ENCODE assay signal across 9 cellular contexts in the genomic region with DNA sequence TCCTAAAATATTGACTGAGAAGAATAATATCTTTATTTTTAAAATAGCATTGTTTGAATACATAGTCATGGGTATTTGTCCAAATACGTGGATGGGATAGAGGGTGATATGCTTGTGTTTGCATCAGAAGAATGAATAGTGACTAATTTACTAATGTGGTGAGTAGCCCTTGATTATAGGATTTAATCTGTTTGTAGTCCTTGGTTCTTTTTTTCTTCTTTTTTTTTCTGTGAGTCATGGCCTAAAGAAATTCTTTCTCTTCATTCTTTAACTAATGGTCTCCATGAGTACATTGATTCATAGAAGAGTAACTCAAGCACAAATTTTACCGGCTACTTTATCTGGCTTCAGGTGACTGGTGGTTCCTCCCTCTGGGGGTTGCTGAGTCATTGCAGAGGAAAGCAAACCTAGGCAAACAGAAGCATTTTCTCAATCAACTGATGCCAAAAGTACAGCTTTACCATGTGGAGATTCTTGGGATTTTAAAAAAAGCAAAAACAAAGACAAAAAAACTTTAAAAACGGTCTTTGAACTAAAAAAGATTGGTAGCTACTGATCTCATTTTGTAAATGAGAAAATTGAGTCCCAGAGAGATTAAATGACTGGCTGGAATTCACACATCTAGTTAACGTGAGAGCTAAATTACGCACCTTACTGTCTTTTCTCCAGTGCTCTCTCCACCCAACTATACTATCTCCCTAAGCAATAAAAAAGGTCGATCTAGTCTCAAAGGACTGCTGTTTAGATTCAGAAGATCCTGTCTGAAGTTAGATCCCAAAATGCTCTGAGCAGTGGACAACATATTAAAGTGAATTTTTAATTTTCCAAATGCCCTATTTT. TPM values are rescaled to one million over a fixed set of nuclear protein-coding genes. Genes with fewer than 3 reads are reported as not detected.
DNase-seq lines count a peak whose midpoint lies in the region; ATAC-seq, FAIRE-seq and TF ChIP-seq lines count a peak whose summit lies in the region.
"Had no signal": no experiment of that assay in that cellular context is flagged by ENCODE, and none has a peak within 500 bp of the region (broad histone marks: within the 10 kb centered on the region; RNA-seq: fewer than 3 reads in every experiment).

No MANE protein-coding gene starts in this region.

- H3K4me1 ChIP-seq in GM23338 (ENCODE audit: insufficient read depth) (peaks cover 5% of the 10 kb centered on the region), NT2/D1 (ENCODE audit: insufficient read depth, insufficient read length) (no peaks in the 10 kb centered on the region), pancreas (peaks cover 0 to 6% (median 3%) of the 10 kb centered on the region in 3 donors)

- H3K27me3 Mint-ChIP-seq in GM23338 (ENCODE audit: insufficient read depth, low read depth, poor library complexity), result no peaks in the 10 kb centered on the region
- H3K27me3 Mint-ChIP-seq in endothelial cell (ENCODE audit: unreplicated experiment), result no peaks in the 10 kb centered on the region
- H3K27me3 Mint-ChIP-seq: activated CD4-positive, alpha-beta T cell treated with anti-CD3 and anti-CD28 coated beads for 36 hours had no signal

- DNase-seq in GM23338 (ENCODE audit: low spot score) (peak; percentile 55), NT2/D1 (ENCODE audit: low read depth, low spot score) (peak; percentile 11), epithelial cell of proximal tubule (ENCODE audit: low read depth) (peak; percentile 98), pancreas (peak in 1 of 6 donors; percentile 21), endothelial cell (ENCODE audit: low spot score) (no peak)
- no peak for DNase-seq in activated effector memory CD4-positive, alpha-beta T cell treated with anti-CD3 and anti-CD28 coated beads, Interleukin-2, amount 50 U/mL, for 16 hours
- DNase-seq: activated CD4-positive, alpha-beta T cell treated with anti-CD3 and anti-CD28 coated beads for 36 hours; midbrain had no signal

- 40 to 41% methylated on average over 6 of the region's 6 CpGs for WGBS in pancreas, 2 donors

- TF ChIP-seq CTCF in GM23338 (conservative IDR thresholded peaks at IDR 0.05; ENCODE audit: low read depth in 2 of 2) (no peak), epithelial cell of proximal tubule (conservative IDR thresholded peaks at IDR 0.05; ENCODE audit: low read depth, low read length) (no peak), pancreas (IDR thresholded peaks at IDR 0.05) (no peak), endothelial cell (IDR thresholded peaks at IDR 0.05; ENCODE audit: unreplicated experiment) (no peak)

- H3K4me3 ChIP-seq in GM23338, result no peak overlapping the region
- no peak overlapping the region for H3K4me3 ChIP-seq in NT2/D1 (ENCODE audit: insufficient read length, low read depth)
- H3K4me3 ChIP-seq in epithelial cell of proximal tubule (ENCODE audit: low read depth, low read length), result no peak overlapping the region
- no peak overlapping the region for H3K4me3 ChIP-seq in pancreas

- peak overlapping the region; percentile 45; the same call in 1 of the 2 replicates for H2AFZ ChIP-seq in GM23338

- intact Hi-C loops in pancreas (cut with DNase I), result no loop called here

- H3K36me3 ChIP-seq in GM23338 (ENCODE audit: insufficient read depth) (no peaks in the 10 kb centered on the region), NT2/D1 (ENCODE audit: insufficient read depth, insufficient read length, low read length) (no peaks in the 10 kb centered on the region), pancreas (no peaks in the 10 kb centered on the region)

- no peak overlapping the region for H3K4me2 ChIP-seq in GM23338

- H3F3A ChIP-seq in GM23338 (replicated peaks; ENCODE audit: low read depth), result no peaks in the 10 kb centered on the region

- H3K27ac Mint-ChIP-seq in GM23338, result peak overlapping the region; percentile 99
- no peak overlapping the region for H3K27ac Mint-ChIP-seq in endothelial cell (ENCODE audit: unreplicated experiment)
- H3K27ac Mint-ChIP-seq: activated CD4-positive, alpha-beta T cell treated with anti-CD3 and anti-CD28 coated beads for 36 hours had no signal

- H3K27me3 ChIP-seq in GM23338 (ENCODE audit: insufficient read depth), result no peaks in the 10 kb centered on the region
- no peaks in the 10 kb centered on the region for H3K27me3 ChIP-seq in NT2/D1 (ENCODE audit: insufficient read depth, insufficient read length)
- H3K27me3 ChIP-seq in pancreas, result no peaks in the 10 kb centered on the region

- H3K27ac ChIP-seq in GM23338 (ENCODE audit: low read depth) (peak overlapping the region; percentile 3; the same call in 1 of the 2 replicates), pancreas (no peak overlapping the region)

- H3K9me2 ChIP-seq in GM23338 (ENCODE audit: insufficient read depth), result no peaks in the 10 kb centered on the region

- H3K9me3 Mint-ChIP-seq in GM23338 (no peaks in the 10 kb centered on the region), endothelial cell (ENCODE audit: unreplicated experiment) (no peaks in the 10 kb centered on the region)

- ATAC-seq in GM23338 (peak; percentile 78), pancreas (peak in 3 of 4 donors; percentile 56 to 80 (median 72)), GM21528 (IDR thresholded peaks at IDR 0.05; ENCODE audit: low FRiP score, unreplicated experiment) (no peak)
- ATAC-seq: activated CD4-positive, alpha-beta T cell treated with anti-CD3 and anti-CD28 coated beads for 36 hours had no signal

- H3K4me1 Mint-ChIP-seq in GM23338 (peaks cover 14% of the 10 kb centered on the region; the same call in 2 of the 3 replicates), endothelial cell (ENCODE audit: unreplicated experiment) (no peaks in the 10 kb centered on the region)

- H3K9me3 ChIP-seq in NT2/D1 (ENCODE audit: insufficient read depth, low read length) (no peaks in the 10 kb centered on the region), pancreas (no peaks in the 10 kb centered on the region)

- no peaks in the 10 kb centered on the region for H3K79me2 ChIP-seq in GM23338 (replicated peaks; ENCODE audit: insufficient read depth)

- FAIRE-seq in pancreas (lab: Jason Lieb, UNC), result no peak

- H3K9ac ChIP-seq in NT2/D1 (ENCODE audit: insufficient read length, low read depth), result no peak overlapping the region

- no peaks in the 10 kb centered on the region for H4K20me1 ChIP-seq in GM23338 (replicated peaks; ENCODE audit: insufficient read depth)

- H3K4me3 Mint-ChIP-seq in GM23338 (no peak overlapping the region), endothelial cell (ENCODE audit: unreplicated experiment) (no peak overlapping the region)
- H3K4me3 Mint-ChIP-seq: activated CD4-positive, alpha-beta T cell treated with anti-CD3 and anti-CD28 coated beads for 36 hours had no signal

- H3K36me3 Mint-ChIP-seq in GM23338 (ENCODE audit: low read depth) (no peaks in the 10 kb centered on the region), endothelial cell (ENCODE audit: low read depth, unreplicated experiment) (no peaks in the 10 kb centered on the region)

TF ChIP-seq in GM23338, 12 proteins besides CTCF, POLR2A, EP300 and RAD21 (continues in another document):
- TF ChIP-seq NANOG (IDR thresholded peaks at IDR 0.05; ENCODE audit: borderline replicate concordance), result no peak
- TF ChIP-seq, protein P1, sequence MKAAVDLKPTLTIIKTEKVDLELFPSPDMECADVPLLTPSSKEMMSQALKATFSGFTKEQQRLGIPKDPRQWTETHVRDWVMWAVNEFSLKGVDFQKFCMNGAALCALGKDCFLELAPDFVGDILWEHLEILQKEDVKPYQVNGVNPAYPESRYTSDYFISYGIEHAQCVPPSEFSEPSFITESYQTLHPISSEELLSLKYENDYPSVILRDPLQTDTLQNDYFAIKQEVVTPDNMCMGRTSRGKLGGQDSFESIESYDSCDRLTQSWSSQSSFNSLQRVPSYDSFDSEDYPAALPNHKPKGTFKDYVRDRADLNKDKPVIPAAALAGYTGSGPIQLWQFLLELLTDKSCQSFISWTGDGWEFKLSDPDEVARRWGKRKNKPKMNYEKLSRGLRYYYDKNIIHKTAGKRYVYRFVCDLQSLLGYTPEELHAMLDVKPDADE (IDR thresholded peaks at IDR 0.05), result no peak
- TF ChIP-seq, protein P2, sequence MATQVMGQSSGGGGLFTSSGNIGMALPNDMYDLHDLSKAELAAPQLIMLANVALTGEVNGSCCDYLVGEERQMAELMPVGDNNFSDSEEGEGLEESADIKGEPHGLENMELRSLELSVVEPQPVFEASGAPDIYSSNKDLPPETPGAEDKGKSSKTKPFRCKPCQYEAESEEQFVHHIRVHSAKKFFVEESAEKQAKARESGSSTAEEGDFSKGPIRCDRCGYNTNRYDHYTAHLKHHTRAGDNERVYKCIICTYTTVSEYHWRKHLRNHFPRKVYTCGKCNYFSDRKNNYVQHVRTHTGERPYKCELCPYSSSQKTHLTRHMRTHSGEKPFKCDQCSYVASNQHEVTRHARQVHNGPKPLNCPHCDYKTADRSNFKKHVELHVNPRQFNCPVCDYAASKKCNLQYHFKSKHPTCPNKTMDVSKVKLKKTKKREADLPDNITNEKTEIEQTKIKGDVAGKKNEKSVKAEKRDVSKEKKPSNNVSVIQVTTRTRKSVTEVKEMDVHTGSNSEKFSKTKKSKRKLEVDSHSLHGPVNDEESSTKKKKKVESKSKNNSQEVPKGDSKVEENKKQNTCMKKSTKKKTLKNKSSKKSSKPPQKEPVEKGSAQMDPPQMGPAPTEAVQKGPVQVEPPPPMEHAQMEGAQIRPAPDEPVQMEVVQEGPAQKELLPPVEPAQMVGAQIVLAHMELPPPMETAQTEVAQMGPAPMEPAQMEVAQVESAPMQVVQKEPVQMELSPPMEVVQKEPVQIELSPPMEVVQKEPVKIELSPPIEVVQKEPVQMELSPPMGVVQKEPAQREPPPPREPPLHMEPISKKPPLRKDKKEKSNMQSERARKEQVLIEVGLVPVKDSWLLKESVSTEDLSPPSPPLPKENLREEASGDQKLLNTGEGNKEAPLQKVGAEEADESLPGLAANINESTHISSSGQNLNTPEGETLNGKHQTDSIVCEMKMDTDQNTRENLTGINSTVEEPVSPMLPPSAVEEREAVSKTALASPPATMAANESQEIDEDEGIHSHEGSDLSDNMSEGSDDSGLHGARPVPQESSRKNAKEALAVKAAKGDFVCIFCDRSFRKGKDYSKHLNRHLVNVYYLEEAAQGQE (IDR thresholded peaks at IDR 0.05; ENCODE audit: unreplicated experiment), result no peak
- no peak for TF ChIP-seq CREB1 (CRISPR knock-in tag; IDR thresholded peaks at IDR 0.05; ENCODE audit: low read depth)
- no peak for TF ChIP-seq ZNF114 (CRISPR knock-in tag; IDR thresholded peaks at IDR 0.05)
- TF ChIP-seq POLR2AphosphoS5 (IDR thresholded peaks at IDR 0.05; ENCODE audit: low read depth), result no peak
- TF ChIP-seq ZNF331 (CRISPR knock-in tag; IDR thresholded peaks at IDR 0.05; ENCODE audit: low read depth), result no peak
- no peak for TF ChIP-seq JUNB (IDR thresholded peaks at IDR 0.05; ENCODE audit: unreplicated experiment)
- TF ChIP-seq STAT1 (IDR thresholded peaks at IDR 0.05; ENCODE audit: unreplicated experiment), result no peak

RNA-seq across cellular contexts. Expression of a gene that starts 40.5 kb away (rescaled TPM):
- 8.8 and 18.3 TPM in 2 replicates for total RNA-seq in GM23338 (2014; rRNA removed; shearing (Covaris generic))
- polyA plus RNA-seq in GM23338 (2016; fragmentation: Nextera tagmentation; extraction: Ambion mirVana) (8.1 and 12.2 TPM in 2 replicates), pancreas (under 1 TPM; 0.11 to 0.87 TPM)
- total RNA-seq in epithelial cell of proximal tubule (9.3 and 25.0 TPM in 2 replicates), pancreas (under 1 TPM in 5 of 6 donors, not detected in 1; 0.15 to 0.59 (median 0.28) TPM), endothelial cell (ENCODE audit: unreplicated experiment) (not detected)

Comparison
In these comparisons a context has a peak if more than half of its experiments do, and no peak if none do; other contexts are left out.
1. DNase-seq: peak in GM23338 (single experiment), NT2/D1 (single experiment) and epithelial cell of proximal tubule (single experiment); none in endothelial cell (single experiment) and activated effector memory CD4-positive, alpha-beta T cell treated with anti-CD3 and anti-CD28 coated beads, Interleukin-2, amount 50 U/mL, for 16 hours (single experiment).